In the genomic region with DNA sequence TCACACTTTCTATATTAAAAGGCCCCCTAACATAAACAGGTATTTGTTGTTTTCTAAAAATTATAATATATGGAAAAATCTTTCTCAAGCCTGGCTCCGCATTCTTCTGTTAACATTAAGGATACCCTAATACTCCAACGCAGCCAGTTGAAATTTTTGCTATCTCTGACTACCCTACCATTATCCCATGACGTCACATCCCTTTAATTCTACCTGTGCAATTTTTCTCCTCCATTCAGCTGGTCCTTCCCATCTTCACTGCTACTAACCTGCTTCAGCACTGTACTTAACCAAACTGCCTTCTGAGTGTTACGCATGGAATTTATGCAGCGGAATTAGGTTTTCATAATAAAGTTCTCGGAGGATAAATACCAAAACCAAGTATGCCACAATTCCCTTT, we compare ENCODE assay signal across 8 cellular contexts. TPM values are rescaled to one million over a fixed set of nuclear protein-coding genes. Genes with fewer than 3 reads are reported as not detected.
DNase-seq lines count a peak whose midpoint lies in the region; ATAC-seq and TF ChIP-seq lines count a peak whose summit lies in the region.

No MANE protein-coding gene starts in this region.

- H3K27ac ChIP-seq in KMS-11 (no peak overlapping the region), caudate nucleus (ENCODE audit: low read depth, low read length) (no peak overlapping the region)

- H3K4me1 ChIP-seq in BE2C = no peaks in the 10 kb centered on the region
- peaks cover 7% of the 10 kb centered on the region for H3K4me1 ChIP-seq in KMS-11 (ENCODE audit: low read depth, poor library complexity, severe bottlenecking)

- H3K4me3 ChIP-seq in BE2C (ENCODE audit: low read depth, low read length) (peak overlapping the region; percentile 100), KMS-11 (IDR thresholded peaks at IDR 0.05; ENCODE audit: insufficient read depth, low read depth, low read length) (no peak overlapping the region), choroid plexus epithelial cell (ENCODE audit: low read depth, low read length) (peak overlapping the region; percentile 98)

- no peaks in the 10 kb centered on the region for H3K27me3 Mint-ChIP-seq in nephron (ENCODE audit: low read depth)

- H3K36me3 ChIP-seq in BE2C = peaks cover 1% of the 10 kb centered on the region
- H3K36me3 ChIP-seq in KMS-11 (ENCODE audit: insufficient read depth) = no peaks in the 10 kb centered on the region

- no peak overlapping the region for H3K9ac ChIP-seq in KMS-11

- intact Hi-C loops in posterior cingulate gyrus (cut with DNase I) = loop anchor here (5.0 kb wide), 1 partner anchor 152 kb away; no protein-coding TSS in a partner anchor

- no peak for DNase-seq in BE2C
- no peak for DNase-seq in choroid plexus epithelial cell (ENCODE audit: low read depth)
- DNase-seq in ureter (ENCODE audit: low spot score) = no peak
- no peak for DNase-seq in caudate nucleus (lab: John Stamatoyannopoulos, UW)
- no peak for DNase-seq in posterior cingulate gyrus

- H3K4me3 Mint-ChIP-seq in nephron = peak overlapping the region; percentile 92 to 99 (median 97)

- H3K4me1 Mint-ChIP-seq in nephron = peaks cover 11% of the 10 kb centered on the region

- no peak for ATAC-seq in HG02852 (IDR thresholded peaks at IDR 0.05; ENCODE audit: unreplicated experiment)

- H4K20me1 ChIP-seq in KMS-11 (ENCODE audit: insufficient read depth) = no peaks in the 10 kb centered on the region

- H3K9me3 ChIP-seq in BE2C = no peaks in the 10 kb centered on the region

- TF ChIP-seq CTCF in BE2C (IDR thresholded peaks at IDR 0.05; ENCODE audit: low read depth, low read length) (no peak), KMS-11 (conservative IDR thresholded peaks at IDR 0.05; ENCODE audit: low read depth, low read length) (no peak), choroid plexus epithelial cell (conservative IDR thresholded peaks at IDR 0.05; ENCODE audit: low read depth, low read length) (no peak), nephron (IDR thresholded peaks at IDR 0.05; ENCODE audit: unreplicated experiment in 3 of 3) (no peak)

- H3K27ac Mint-ChIP-seq in nephron = peak overlapping the region in 2 of 3 experiments; percentile 93 to 99

- no peak overlapping the region for H2AFZ ChIP-seq in KMS-11 (ENCODE audit: low read depth)

- H3K4me2 ChIP-seq in KMS-11 = peak overlapping the region; percentile 66

- no peaks in the 10 kb centered on the region for H3K9me3 Mint-ChIP-seq in nephron

- H3K27me3 ChIP-seq in BE2C (no peaks in the 10 kb centered on the region), KMS-11 (ENCODE audit: insufficient read depth, low read depth) (no peaks in the 10 kb centered on the region)

- H3K36me3 Mint-ChIP-seq in nephron (ENCODE audit: low read depth) = no peaks in the 10 kb centered on the region

- H3K79me2 ChIP-seq in KMS-11 (ENCODE audit: insufficient read depth, low read depth) = no peaks in the 10 kb centered on the region

RNA-seq across cellular contexts. Expression of a gene that starts 1.0 kb away (rescaled TPM):
- polyA plus RNA-seq in BE2C (2012; ENCODE audit: insufficient read depth, insufficient read length, low read depth) = 29.2 TPM
- total RNA-seq in ureter = 25.5 TPM

RNA-seq across cellular contexts. Expression of a gene that starts 19.4 kb away (rescaled TPM):
- 16.2 TPM for polyA plus RNA-seq in BE2C (2012; ENCODE audit: insufficient read depth, insufficient read length, low read depth)
- 5.2 TPM for total RNA-seq in ureter
